10 cellular contexts compared by ENCODE assay signal in the genomic region with DNA sequence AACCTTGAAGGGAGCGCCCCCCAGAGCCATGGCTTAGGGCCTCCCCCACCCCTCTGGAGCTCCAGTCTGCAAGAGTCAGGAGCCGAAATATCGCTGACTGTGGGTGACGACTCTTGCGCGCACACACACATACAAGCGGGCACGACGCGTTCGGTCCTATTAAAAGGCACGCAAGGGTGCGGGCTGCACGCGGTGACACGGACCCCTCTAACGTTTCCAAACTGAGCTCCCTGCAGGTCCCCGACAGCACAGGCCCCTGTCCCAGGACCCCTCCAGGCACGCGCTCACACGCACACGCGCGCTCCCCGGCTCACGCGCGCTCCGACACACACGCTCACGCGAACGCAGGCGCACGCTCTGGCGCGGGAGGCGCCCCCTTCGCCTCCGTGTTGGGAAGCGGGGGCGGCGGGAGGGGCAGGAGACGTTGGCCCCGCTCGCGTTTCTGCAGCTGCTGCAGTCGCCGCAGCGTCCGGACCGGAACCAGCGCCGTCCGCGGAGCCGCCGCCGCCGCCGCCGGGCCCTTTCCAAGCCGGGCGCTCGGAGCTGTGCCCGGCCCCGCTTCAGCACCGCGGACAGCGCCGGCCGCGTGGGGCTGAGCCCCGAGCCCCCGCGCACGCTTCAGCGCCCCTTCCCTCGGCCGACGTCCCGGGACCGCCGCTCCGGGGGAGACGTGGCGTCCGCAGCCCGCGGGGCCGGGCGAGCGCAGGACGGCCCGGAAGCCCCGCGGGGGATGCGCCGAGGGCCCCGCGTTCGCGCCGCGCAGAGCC. TPM values are rescaled to one million over a fixed set of nuclear protein-coding genes. Genes with fewer than 3 reads are reported as not detected.
DNase-seq lines count a peak whose midpoint lies in the region; ATAC-seq and TF ChIP-seq lines count a peak whose summit lies in the region.
"Had no signal": no experiment of that assay in that cellular context is flagged by ENCODE, and none has a peak within 500 bp of the region (broad histone marks: within the 10 kb centered on the region; RNA-seq: fewer than 3 reads in every experiment).

A gene (plus strand): TSS at position 454 of the 767 bp plus-strand sequence. CDS start 333 bp downstream, outside the sequence.

- POLR2A ChIA-PET in CD8-positive, alpha-beta T cell (lab: Charles Lee) = interaction anchor here (0.5 kb wide), 1 partner anchor 92 kb away, joined by 4 read pairs; no protein-coding TSS in a partner anchor
- POLR2A ChIA-PET in naive thymus-derived CD8-positive, alpha-beta T cell (lab: Charles Lee) = interaction anchor here (1.0 to 1.3 kb wide), 2 partner anchors 9 to 62 kb away, joined by 3 to 9 read pairs; a partner anchor contains a TSS

- H3K27me3 Mint-ChIP-seq in CD8-positive, alpha-beta T cell (ENCODE audit: low read depth) = peaks cover 64% of the 10 kb centered on the region
- H3K27me3 Mint-ChIP-seq in endothelial cell (ENCODE audit: unreplicated experiment) = peaks cover 34% of the 10 kb centered on the region
- peaks cover 21 to 85% (median 43%) of the 10 kb centered on the region in 5 donors for H3K27me3 Mint-ChIP-seq in naive thymus-derived CD8-positive, alpha-beta T cell

- no peaks in the 10 kb centered on the region for H3K9me3 Mint-ChIP-seq in CD8-positive, alpha-beta T cell
- H3K9me3 Mint-ChIP-seq in endothelial cell (ENCODE audit: unreplicated experiment) = no peaks in the 10 kb centered on the region
- no peaks in the 10 kb centered on the region for H3K9me3 Mint-ChIP-seq in naive thymus-derived CD8-positive, alpha-beta T cell

- peaks cover 3% of the 10 kb centered on the region for H3K4me1 Mint-ChIP-seq in CD8-positive, alpha-beta T cell (ENCODE audit: low read depth)
- peaks cover 3% of the 10 kb centered on the region for H3K4me1 Mint-ChIP-seq in endothelial cell (ENCODE audit: unreplicated experiment)
- peaks cover 0 to 4% (median 2%) of the 10 kb centered on the region in 4 donors for H3K4me1 Mint-ChIP-seq in naive thymus-derived CD8-positive, alpha-beta T cell

- no peaks in the 10 kb centered on the region for H3K9me3 ChIP-seq in CD8-positive, alpha-beta T cell (ENCODE audit: low read length)
- H3K9me3 ChIP-seq in NT2/D1 (ENCODE audit: insufficient read depth, low read length) (no peaks in the 10 kb centered on the region), uterus (no peaks in the 10 kb centered on the region)

- no peaks in the 10 kb centered on the region for H3K36me3 Mint-ChIP-seq in CD8-positive, alpha-beta T cell
- H3K36me3 Mint-ChIP-seq in endothelial cell (ENCODE audit: low read depth, unreplicated experiment) = peaks cover 4% of the 10 kb centered on the region
- H3K36me3 Mint-ChIP-seq in naive thymus-derived CD8-positive, alpha-beta T cell = peaks cover 0 to 2% (median 2%) of the 10 kb centered on the region in 3 donors

- H3K4me3 Mint-ChIP-seq in CD8-positive, alpha-beta T cell = no peak within 1 kb of the TSS
- no peak within 1 kb of the TSS for H3K4me3 Mint-ChIP-seq in endothelial cell (ENCODE audit: unreplicated experiment)
- peak within 1 kb of the TSS in 1 of 10 donors; percentile 15 for H3K4me3 Mint-ChIP-seq in naive thymus-derived CD8-positive, alpha-beta T cell

- no peak within 1 kb of the TSS for H3K27ac Mint-ChIP-seq in CD8-positive, alpha-beta T cell
- H3K27ac Mint-ChIP-seq in endothelial cell (ENCODE audit: unreplicated experiment) = no peak within 1 kb of the TSS
- H3K27ac Mint-ChIP-seq in naive thymus-derived CD8-positive, alpha-beta T cell = peak within 1 kb of the TSS in 1 of 10 donors; percentile 34

- no peak within 1 kb of the TSS for H3K27ac ChIP-seq in CD8-positive, alpha-beta T cell (ENCODE audit: low read depth, low read length)
- H3K27ac ChIP-seq in uterus = no peak within 1 kb of the TSS

- H3K4me3 ChIP-seq in CD8-positive, alpha-beta T cell (ENCODE audit: low read depth, low read length) = no peak within 1 kb of the TSS
- H3K4me3 ChIP-seq in NT2/D1 (ENCODE audit: insufficient read length, low read depth) = peak within 1 kb of the TSS; percentile 22
- no peak within 1 kb of the TSS for H3K4me3 ChIP-seq in uterus

- intact Hi-C loops in CD8-positive, alpha-beta T cell (cut with DNase I, micrococcal nuclease) = no loop called here
- intact Hi-C loops in uterus (cut with DNase I; ENCODE audit: low total_unique reads) = no loop called here

- peak; percentile 88 for ATAC-seq in CD8-positive, alpha-beta T cell
- ATAC-seq in naive thymus-derived CD8-positive, alpha-beta T cell = peak; percentile 78 to 94
- no peak for ATAC-seq in GM19351 (IDR thresholded peaks at IDR 0.05; ENCODE audit: unreplicated experiment)
- no peak for ATAC-seq in GM19324 (IDR thresholded peaks at IDR 0.05; ENCODE audit: low FRiP score, unreplicated experiment)

- no peak for TF ChIP-seq POLR2A in uterus (IDR thresholded peaks at IDR 0.05)

- peaks cover 51% of the 10 kb centered on the region for H3K27me3 ChIP-seq in CD8-positive, alpha-beta T cell (ENCODE audit: insufficient read depth, low read length)
- peaks cover 85% of the 10 kb centered on the region for H3K27me3 ChIP-seq in NT2/D1 (ENCODE audit: insufficient read depth, insufficient read length)
- peaks cover 0 to 33% of the 10 kb centered on the region in 2 donors for H3K27me3 ChIP-seq in uterus

- TF ChIP-seq CTCF in CD8-positive, alpha-beta T cell (IDR thresholded peaks at IDR 0.05) = no peak
- TF ChIP-seq CTCF in endothelial cell (IDR thresholded peaks at IDR 0.05; ENCODE audit: unreplicated experiment) = no peak
- no peak for TF ChIP-seq CTCF in uterus (IDR thresholded peaks at IDR 0.05)

- no peaks in the 10 kb centered on the region for H3K4me1 ChIP-seq in CD8-positive, alpha-beta T cell (ENCODE audit: insufficient read depth, low read length)
- peaks cover 22% of the 10 kb centered on the region for H3K4me1 ChIP-seq in NT2/D1 (ENCODE audit: insufficient read depth, insufficient read length)
- H3K4me1 ChIP-seq in uterus = peaks cover 0 to 12% of the 10 kb centered on the region in 2 donors

- H3K9ac ChIP-seq in NT2/D1 (ENCODE audit: insufficient read length, low read depth) = no peak within 1 kb of the TSS

- no peaks in the 10 kb centered on the region for H3K36me3 ChIP-seq in CD8-positive, alpha-beta T cell (ENCODE audit: insufficient read depth, low read length)
- H3K36me3 ChIP-seq in NT2/D1 (ENCODE audit: insufficient read depth, insufficient read length, low read length) (no peaks in the 10 kb centered on the region), uterus (no peaks in the 10 kb centered on the region)

- CTCF ChIA-PET in CD8-positive, alpha-beta T cell (lab: Charles Lee) = interaction anchor here (1.0 to 1.1 kb wide), 2 partner anchors 9 to 98 kb away, joined by 3 read pairs; no protein-coding TSS in a partner anchor

- peak in 4 of 7 experiments; percentile 7 to 58 (median 38) for DNase-seq in CD8-positive, alpha-beta T cell
- DNase-seq in NT2/D1 (ENCODE audit: low read depth, low spot score) = no peak
- peak; percentile 65 for DNase-seq in endothelial cell (ENCODE audit: low spot score)
- DNase-seq in naive thymus-derived CD8-positive, alpha-beta T cell = peak in 6 of 10 donors; percentile 37 to 71 (median 54)
- DNase-seq in uterus = no peak
- no peak for DNase-seq in NCI-H1092 treated with DMSO at 0.1 percent for 48 hours (lab: John Stamatoyannopoulos, UW)
- DNase-seq: amniotic stem cell, NCI-H1105 had no signal

RNA-seq across cellular contexts. Expression of the gene that starts here (rescaled TPM):
- not detected for total RNA-seq in CD8-positive, alpha-beta T cell
- total RNA-seq in endothelial cell (ENCODE audit: unreplicated experiment) (not detected), uterus (not detected)
- total RNA-seq in naive thymus-derived CD8-positive, alpha-beta T cell = not detected
- not detected for polyA plus RNA-seq in naive thymus-derived CD8-positive, alpha-beta T cell

Comparison
In these comparisons a context has a peak if more than half of its experiments do, and no peak if none do; other contexts are left out.
1. Peak in DNase-seq and ATAC-seq in CD8-positive, alpha-beta T cell; RNA of the gene not detected or under 1 TPM.
2. Peak in DNase-seq in endothelial cell; RNA of the gene not detected or under 1 TPM.
3. Peak in DNase-seq and ATAC-seq in naive thymus-derived CD8-positive, alpha-beta T cell; RNA of the gene not detected or under 1 TPM.